12 cellular contexts compared by ENCODE assay signal in genomic region chr1:1173793-1174415, GRCh38. TPM values are rescaled to one million over a fixed set of nuclear protein-coding genes. Genes with fewer than 3 reads are reported as not detected.
DNase-seq lines count a peak whose midpoint lies in the region; ATAC-seq and TF ChIP-seq lines count a peak whose summit lies in the region.
"Had no signal": no experiment of that assay in that cellular context is flagged by ENCODE, and none has a peak within 500 bp of the region (broad histone marks: within the 10 kb centered on the region; RNA-seq: fewer than 3 reads in every experiment).

Gene TTLL10, plus strand, starts transcription at chr1:1173880. Its CDS starts 5,336 bp downstream, at chr1:1179216.

- CTCF ChIA-PET in CD8-positive, alpha-beta T cell (lab: Charles Lee): interaction anchor here (1.3 to 2.9 kb wide), 2 partner anchors 14 to 52 kb away, joined by 3 to 10 read pairs; no protein-coding TSS in a partner anchor
- CTCF ChIA-PET in naive thymus-derived CD4-positive, alpha-beta T cell (lab: Charles Lee): no interaction called here

- no peaks in the 10 kb centered on the region for H3K9me3 Mint-ChIP-seq in CD8-positive, alpha-beta T cell
- H3K9me3 Mint-ChIP-seq in naive thymus-derived CD4-positive, alpha-beta T cell: peaks cover 0 to 2% (median 0%) of the 10 kb centered on the region in 11 donors

- peaks cover 32% of the 10 kb centered on the region for H3K4me1 Mint-ChIP-seq in CD8-positive, alpha-beta T cell (ENCODE audit: low read depth)
- peaks cover 7 to 25% (median 9%) of the 10 kb centered on the region in 7 donors for H3K4me1 Mint-ChIP-seq in naive thymus-derived CD4-positive, alpha-beta T cell

- peak within 1 kb of the TSS; percentile 32 for H3K4me3 Mint-ChIP-seq in CD8-positive, alpha-beta T cell
- peak within 1 kb of the TSS in 7 of 10 donors; percentile 6 to 58 (median 33) for H3K4me3 Mint-ChIP-seq in naive thymus-derived CD4-positive, alpha-beta T cell

- H3K4me3 ChIP-seq in CD8-positive, alpha-beta T cell (ENCODE audit: low read depth, low read length): no peak within 1 kb of the TSS
- peak within 1 kb of the TSS; percentile 24 for H3K4me3 ChIP-seq in naive thymus-derived CD4-positive, alpha-beta T cell (ENCODE audit: low read length)
- H3K4me3 ChIP-seq: SJSA1 had no signal

- H3K9me3 ChIP-seq in CD8-positive, alpha-beta T cell (ENCODE audit: low read length): no peaks in the 10 kb centered on the region
- no peaks in the 10 kb centered on the region for H3K9me3 ChIP-seq in naive thymus-derived CD4-positive, alpha-beta T cell (ENCODE audit: control insufficient read depth in 2 of 3, low read length in 3 of 3)
- H3K9me3 ChIP-seq: SJSA1 had no signal

- POLR2A ChIA-PET in CD8-positive, alpha-beta T cell (lab: Charles Lee): no interaction called here
- POLR2A ChIA-PET in naive thymus-derived CD4-positive, alpha-beta T cell (lab: Charles Lee): interaction anchor here (0.5 to 0.6 kb wide), 2 partner anchors 141 to 237 kb away, joined by 3 to 4 read pairs; no protein-coding TSS in a partner anchor

- H3K27ac Mint-ChIP-seq in CD8-positive, alpha-beta T cell: no peak within 1 kb of the TSS
- H3K27ac Mint-ChIP-seq in naive thymus-derived CD4-positive, alpha-beta T cell: peak within 1 kb of the TSS in 1 of 9 donors; percentile 49

- peak; percentile 28 to 78 (median 66) for DNase-seq in CD8-positive, alpha-beta T cell
- DNase-seq in RPMI8226 (peak; percentile 46), amniotic stem cell (lab: John Stamatoyannopoulos, UW) (no peak), NCI-H146 (lab: John Stamatoyannopoulos, UW) (no peak)
- DNase-seq in central memory CD4-positive, alpha-beta T cell: peak; percentile 74
- peak in 7 of 9 donors; percentile 31 to 70 (median 54) for DNase-seq in naive thymus-derived CD4-positive, alpha-beta T cell
- DNase-seq in NK-92 treated with Interleukin-12 subunit alpha and Interleukin-12 subunit beta, amount 100 ng/mL, for 24 hours (lab: John Stamatoyannopoulos, UW): no peak
- DNase-seq: amygdala, foreskin fibroblast had no signal

- no peaks in the 10 kb centered on the region for H3K36me3 Mint-ChIP-seq in CD8-positive, alpha-beta T cell
- no peaks in the 10 kb centered on the region for H3K36me3 Mint-ChIP-seq in naive thymus-derived CD4-positive, alpha-beta T cell

- intact Hi-C loops in CD8-positive, alpha-beta T cell (cut with DNase I, micrococcal nuclease): loop anchor here in 1 of 2 experiments (1.0 to 5.0 kb wide), 2 partner anchors 31 to 37 kb away; no protein-coding TSS in a partner anchor
- intact Hi-C loops in naive thymus-derived CD4-positive, alpha-beta T cell (cut with micrococcal nuclease): loop anchor here in 1 of 2 donors (5.0 kb wide), 1 partner anchor 33 kb away; the partner anchor contains the start of gene TNFRSF18

- no peaks in the 10 kb centered on the region for H3K27me3 ChIP-seq in CD8-positive, alpha-beta T cell (ENCODE audit: insufficient read depth, low read length)
- no peaks in the 10 kb centered on the region for H3K27me3 ChIP-seq in naive thymus-derived CD4-positive, alpha-beta T cell (ENCODE audit: control insufficient read depth in 2 of 2, insufficient read depth in 2 of 2, low read length in 2 of 2)

- no peaks in the 10 kb centered on the region for H3K36me3 ChIP-seq in CD8-positive, alpha-beta T cell (ENCODE audit: insufficient read depth, low read length)
- no peaks in the 10 kb centered on the region for H3K36me3 ChIP-seq in naive thymus-derived CD4-positive, alpha-beta T cell (ENCODE audit: control insufficient read depth in 2 of 3, insufficient read depth in 3 of 3, low read length in 3 of 3)
- H3K36me3 ChIP-seq: SJSA1 had no signal

- H3K4me1 ChIP-seq in CD8-positive, alpha-beta T cell (ENCODE audit: insufficient read depth, low read length): peaks cover 41% of the 10 kb centered on the region
- H3K4me1 ChIP-seq in naive thymus-derived CD4-positive, alpha-beta T cell (ENCODE audit: control insufficient read depth in 2 of 2, insufficient read depth in 2 of 2, low read length in 2 of 2): peaks cover 6 to 18% of the 10 kb centered on the region in 2 donors
- H3K4me1 ChIP-seq: SJSA1 had no signal

- peak; percentile 45 for ATAC-seq in CD8-positive, alpha-beta T cell
- ATAC-seq in naive thymus-derived CD4-positive, alpha-beta T cell: peak; percentile 70
- ATAC-seq in HG03442 (IDR thresholded peaks at IDR 0.05; ENCODE audit: unreplicated experiment): no peak

- TF ChIP-seq CTCF in CD8-positive, alpha-beta T cell (IDR thresholded peaks at IDR 0.05): no peak

- H3K27me3 Mint-ChIP-seq in CD8-positive, alpha-beta T cell (ENCODE audit: low read depth): peaks cover 5% of the 10 kb centered on the region
- H3K27me3 Mint-ChIP-seq in naive thymus-derived CD4-positive, alpha-beta T cell: peaks cover 4 to 23% (median 4%) of the 10 kb centered on the region in 5 donors

- no peak within 1 kb of the TSS for H3K27ac ChIP-seq in CD8-positive, alpha-beta T cell (ENCODE audit: low read depth, low read length)
- no peak within 1 kb of the TSS for H3K27ac ChIP-seq in naive thymus-derived CD4-positive, alpha-beta T cell (ENCODE audit: low read depth, low read length)
- H3K27ac ChIP-seq: SJSA1 had no signal

RNA-seq across cellular contexts. Expression of gene TTLL10, which starts in this region (rescaled TPM):
- not detected for total RNA-seq in CD8-positive, alpha-beta T cell
- under 1 TPM in 2 of 5 experiments, not detected in 3; 0.58 to 0.80 TPM for total RNA-seq in naive thymus-derived CD4-positive, alpha-beta T cell
- polyA plus RNA-seq in naive thymus-derived CD4-positive, alpha-beta T cell: not detected
- total RNA-seq: myocyte, SJSA1 had no signal

Comparison
In these comparisons a context has a peak if more than half of its experiments do, and no peak if none do; other contexts are left out.
1. Peak in DNase-seq and ATAC-seq in CD8-positive, alpha-beta T cell; RNA of the gene not detected or under 1 TPM.
2. Peak in DNase-seq, ATAC-seq and H3K4me3 ChIP-seq in naive thymus-derived CD4-positive, alpha-beta T cell; RNA of the gene not detected or under 1 TPM.
3. DNase-seq: peak in RPMI8226 (single experiment) and central memory CD4-positive, alpha-beta T cell (single experiment); none in NK-92 treated with Interleukin-12 subunit alpha and Interleukin-12 subunit beta, amount 100 ng/mL, for 24 hours (single experiment), amniotic stem cell (single experiment) and NCI-H146 (single experiment).